ENCODE assay signal across 8 cellular contexts in genomic region chr2:240831594-240832204, GRCh38. TPM values are rescaled to one million over a fixed set of nuclear protein-coding genes. Genes with fewer than 3 reads are reported as not detected.
DNase-seq lines count a peak whose midpoint lies in the region; ATAC-seq and TF ChIP-seq lines count a peak whose summit lies in the region.

No MANE protein-coding gene starts in this region.

- H3K4me1 ChIP-seq in heart right ventricle = peaks cover 7 to 15% (median 12%) of the 10 kb centered on the region in 9 donors
- no peaks in the 10 kb centered on the region for H3K4me1 ChIP-seq in mesodermal cell (ENCODE audit: control insufficient read depth, insufficient read depth, low read length, poor library complexity, severe bottlenecking)
- H3K4me1 ChIP-seq in vagina = peaks cover 12% of the 10 kb centered on the region

- H3K27me3 ChIP-seq in heart right ventricle (peaks cover 0 to 54% (median 43%) of the 10 kb centered on the region in 7 donors), brain microvascular endothelial cell (replicated peaks) (peaks cover 6% of the 10 kb centered on the region), vagina (no peaks in the 10 kb centered on the region)

- no peak for TF ChIP-seq POLR2A in vagina (IDR thresholded peaks at IDR 0.05)

- H3K4me3 ChIP-seq in heart right ventricle (peak overlapping the region in 9 of 10 donors; percentile 20 to 50 (median 41)), brain microvascular endothelial cell (ENCODE audit: low read depth, low read length) (peak overlapping the region; percentile 9), mesodermal cell (ENCODE audit: extremely low read depth, insufficient read depth, low read length, poor library complexity, severe bottlenecking) (peak overlapping the region; percentile 3), vagina (peak overlapping the region; percentile 15 to 31)

- intact Hi-C loops in heart right ventricle (cut with DNase I) (loop anchor here in 5 of 10 donors (10.0 kb wide), 2 partner anchors 247 to 317 kb away; partner anchors contain the start of gene CAPN10 (in 1 of the 5)), Right ventricle myocardium inferior (cut with DNase I) (no loop called here), vagina (cut with DNase I) (no loop called here)

- ATAC-seq in heart right ventricle (peak in 1 of 8 donors; percentile 16), Right ventricle myocardium inferior (no peak), GM19324 (IDR thresholded peaks at IDR 0.05; ENCODE audit: low FRiP score, unreplicated experiment) (no peak), HG02642 (IDR thresholded peaks at IDR 0.05; ENCODE audit: poor library complexity, unreplicated experiment) (no peak), GM19397 (IDR thresholded peaks at IDR 0.05; ENCODE audit: unreplicated experiment) (no peak)

- H3K36me3 ChIP-seq in heart right ventricle (no peaks in the 10 kb centered on the region), brain microvascular endothelial cell (replicated peaks) (no peaks in the 10 kb centered on the region), mesodermal cell (ENCODE audit: control insufficient read depth, insufficient read depth, low read length) (no peaks in the 10 kb centered on the region), vagina (no peaks in the 10 kb centered on the region)

- in situ Hi-C loops in brain microvascular endothelial cell (cut with HindIII; ENCODE audit: low pct_ligation_motif_present, low sequenced_read_pairs) = loop anchor here (25.0 kb wide), 1 partner anchor 256 kb away; no protein-coding TSS in a partner anchor

- TF ChIP-seq CTCF in heart right ventricle (IDR thresholded peaks at IDR 0.05) = no peak
- TF ChIP-seq CTCF in brain microvascular endothelial cell (IDR thresholded peaks at IDR 0.05; ENCODE audit: low read depth, low read length, missing control alignments) = no peak
- TF ChIP-seq CTCF in vagina (IDR thresholded peaks at IDR 0.05) = no peak

- H3K9me3 ChIP-seq in heart right ventricle = no peaks in the 10 kb centered on the region
- no peaks in the 10 kb centered on the region for H3K9me3 ChIP-seq in mesodermal cell (ENCODE audit: control insufficient read depth, low read length)
- no peaks in the 10 kb centered on the region for H3K9me3 ChIP-seq in vagina

- WGBS in heart right ventricle, 2 donors = 9 to 10% methylated on average over 27 of the region's 27 CpGs
- WGBS in mesodermal cell (ENCODE audit: insufficient coverage in 2 of 2), 2 experiments = 23 to 26% methylated on average over 23 to 26 of the region's 27 CpGs

- DNase-seq in heart right ventricle = no peak
- DNase-seq in Right ventricle myocardium inferior (ENCODE audit: missing footprints) = no peak
- DNase-seq in brain microvascular endothelial cell = no peak
- no peak for DNase-seq in vagina (ENCODE audit: extremely low spot score in 2 of 2)

- H3K27ac ChIP-seq in heart right ventricle (no peak overlapping the region), brain microvascular endothelial cell (no peak overlapping the region), mesodermal cell (ENCODE audit: low read depth, low read length, severe bottlenecking) (no peak overlapping the region), vagina (no peak overlapping the region)

RNA-seq across cellular contexts. Expression of gene KIF1A, which starts 11.7 kb away (rescaled TPM):
- total RNA-seq in heart right ventricle = 10 to 100 TPM in 2 of 10 donors, 1 to 10 TPM in 6, under 1 TPM in 2; 0.51 to 21.4 (median 1.6) TPM
- polyA plus RNA-seq in heart right ventricle = under 1 TPM; 0.37 to 0.42 TPM
- total RNA-seq in Right ventricle myocardium inferior = 1.5 TPM
- 4.6 TPM for polyA plus RNA-seq in mesodermal cell (2013, experiment 1 of 2)
- polyA plus RNA-seq in mesodermal cell (2013, experiment 2 of 2) = 4.6 TPM
- total RNA-seq in vagina = 6.1 TPM

RNA-seq across cellular contexts. Expression of gene AGXT, which starts 36.9 kb away (rescaled TPM):
- total RNA-seq in heart right ventricle = not detected
- under 1 TPM in 1 of 2 donors, not detected in 1; 0.09 TPM for polyA plus RNA-seq in heart right ventricle
- not detected for total RNA-seq in Right ventricle myocardium inferior
- polyA plus RNA-seq in mesodermal cell (2013, experiment 1 of 2) = not detected
- polyA plus RNA-seq in mesodermal cell (2013, experiment 2 of 2) = not detected
- not detected for total RNA-seq in vagina
